In the genomic region with DNA sequence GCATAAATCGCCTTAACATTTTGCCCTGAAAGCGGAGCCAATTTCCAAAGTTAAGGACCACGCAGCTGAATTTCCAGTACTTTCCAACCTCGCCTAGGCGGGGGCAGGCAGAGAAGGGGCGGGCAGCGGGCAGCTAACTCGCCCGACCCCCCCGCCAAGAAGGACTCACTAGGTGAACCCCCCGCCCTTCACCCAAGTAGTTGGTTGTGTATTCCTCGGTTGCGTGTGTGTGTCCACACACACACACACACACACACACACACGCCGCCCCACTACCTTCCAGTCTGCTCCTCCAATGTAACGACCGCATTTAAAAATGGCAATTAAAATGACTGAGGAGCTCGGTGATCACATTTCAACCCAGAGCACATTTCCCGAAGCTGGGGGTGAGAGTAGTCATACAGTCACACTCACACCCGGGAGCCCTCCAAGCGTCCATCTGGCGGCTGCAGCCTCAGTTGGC, we compare ENCODE assay signal across 1 cellular context.
TF ChIP-seq lines count a peak whose summit lies in the region.

No MANE protein-coding gene starts in this region.

TF ChIP-seq in H1, 55 proteins besides CTCF, POLR2A, EP300 and RAD21 (continued from another document):
- TF ChIP-seq, protein P1, sequence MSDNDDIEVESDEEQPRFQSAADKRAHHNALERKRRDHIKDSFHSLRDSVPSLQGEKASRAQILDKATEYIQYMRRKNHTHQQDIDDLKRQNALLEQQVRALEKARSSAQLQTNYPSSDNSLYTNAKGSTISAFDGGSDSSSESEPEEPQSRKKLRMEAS (IDR thresholded peaks at IDR 0.05): no peak
- no peak for TF ChIP-seq EGR1 (IDR thresholded peaks at IDR 0.05; ENCODE audit: borderline replicate concordance, low read depth, low read length)
